In genomic region chr5:34698754-34699153, GRCh38 we compare ENCODE assay signal across 17 cellular contexts.
"Had no signal": no experiment of that assay in that cellular context is flagged by ENCODE, and none has a peak within 500 bp of the region (broad histone marks: within the 10 kb centered on the region; RNA-seq: fewer than 3 reads in every experiment).

No MANE protein-coding gene starts in this region.

- H3K27ac Mint-ChIP-seq: activated CD4-positive, alpha-beta T cell treated with anti-CD3 and anti-CD28 coated beads, Interleukin-2, amount 10 ng/mL, durations not matched to agents 7 days and 5 days; activated naive CD4-positive, alpha-beta T cell treated with anti-CD3 and anti-CD28 coated beads, Interleukin-2, amount 50 U/mL, for 72 hours; dendritic cell treated with granulocyte-macrophage colony-stimulating factor and Interleukin-4, amounts not matched to agents 40 ng/mL and 50 ng/mL, for 4 days; effector memory CD8-positive, alpha-beta T cell; memory B cell; stimulated activated naive B cell treated with anti-CD40 and anti-IgM and Interleukin-4, amounts not matched to agents 10 μg/mL and 1 μg/mL and 100 μg/mL, for 72 hours; T-cell had no signal

- DNase-seq: activated CD4-positive, alpha-beta T cell treated with anti-CD3 and anti-CD28 coated beads, Interleukin-2, amount 10 ng/mL, durations not matched to agents 7 days and 5 days; activated effector memory CD4-positive, alpha-beta T cell treated with Interleukin-2 at 50 U/mL for 16 hours; amniotic stem cell; effector memory CD8-positive, alpha-beta T cell; hypothalamus; nephron progenitor cell; spleen; stimulated activated CD4-positive, alpha-beta T cell treated with anti-CD3 and anti-CD28 coated beads, Interleukin-1b, Interleukin-23, amount 100 ng/mL, for 48 hours; stimulated activated naive B cell treated with anti-CD40 and anti-IgM and Interleukin-4, amounts not matched to agents 10 μg/mL and 1 μg/mL and 100 μg/mL, for 72 hours; substantia nigra; T-cell had no signal

- H3K4me3 ChIP-seq: spleen had no signal

- H3K9me3 ChIP-seq: spleen had no signal

- H3K36me3 Mint-ChIP-seq: activated naive CD4-positive, alpha-beta T cell treated with anti-CD3 and anti-CD28 coated beads, Interleukin-2, amount 50 U/mL, for 72 hours; memory B cell; stimulated activated naive B cell treated with anti-CD40 and anti-IgM and Interleukin-4, amounts not matched to agents 10 μg/mL and 1 μg/mL and 100 μg/mL, for 72 hours; T-cell had no signal

- H3K4me1 Mint-ChIP-seq: memory B cell; stimulated activated naive B cell treated with anti-CD40 and anti-IgM and Interleukin-4, amounts not matched to agents 10 μg/mL and 1 μg/mL and 100 μg/mL, for 72 hours had no signal

- H3K27me3 Mint-ChIP-seq: activated CD4-positive, alpha-beta T cell treated with anti-CD3 and anti-CD28 coated beads, Interleukin-2, amount 10 ng/mL, durations not matched to agents 7 days and 5 days; brain; central memory CD8-positive, alpha-beta T cell; dendritic cell treated with granulocyte-macrophage colony-stimulating factor and Interleukin-4, amounts not matched to agents 40 ng/mL and 50 ng/mL, for 4 days; effector memory CD8-positive, alpha-beta T cell; stimulated activated naive B cell treated with anti-CD40 and anti-IgM and Interleukin-4, amounts not matched to agents 10 μg/mL and 1 μg/mL and 100 μg/mL, for 72 hours; T-cell had no signal

- H3K27me3 ChIP-seq: spleen had no signal

- H3K36me3 ChIP-seq: spleen had no signal

- ATAC-seq: activated naive CD4-positive, alpha-beta T cell treated with anti-CD3 and anti-CD28 coated beads, Interleukin-2, amount 50 U/mL, for 72 hours; effector memory CD8-positive, alpha-beta T cell; sciatic nerve; stimulated activated naive B cell treated with anti-CD40 and anti-IgM and Interleukin-4, amounts not matched to agents 10 μg/mL and 1 μg/mL and 100 μg/mL, for 72 hours; T-cell had no signal

- H3K9me3 Mint-ChIP-seq: activated CD4-positive, alpha-beta T cell treated with anti-CD3 and anti-CD28 coated beads, Interleukin-2, amount 10 ng/mL, durations not matched to agents 7 days and 5 days; activated naive CD4-positive, alpha-beta T cell treated with anti-CD3 and anti-CD28 coated beads, Interleukin-2, amount 50 U/mL, for 72 hours; brain; central memory CD8-positive, alpha-beta T cell; dendritic cell treated with granulocyte-macrophage colony-stimulating factor and Interleukin-4, amounts not matched to agents 40 ng/mL and 50 ng/mL, for 4 days; effector memory CD8-positive, alpha-beta T cell; memory B cell; nephron progenitor cell; T-cell had no signal

- H3K4me3 Mint-ChIP-seq: activated CD4-positive, alpha-beta T cell treated with anti-CD3 and anti-CD28 coated beads, Interleukin-2, amount 10 ng/mL, durations not matched to agents 7 days and 5 days; brain; central memory CD8-positive, alpha-beta T cell; dendritic cell treated with granulocyte-macrophage colony-stimulating factor and Interleukin-4, amounts not matched to agents 40 ng/mL and 50 ng/mL, for 4 days; effector memory CD8-positive, alpha-beta T cell; memory B cell; nephron progenitor cell; stimulated activated naive B cell treated with anti-CD40 and anti-IgM and Interleukin-4, amounts not matched to agents 10 μg/mL and 1 μg/mL and 100 μg/mL, for 72 hours; T-cell had no signal
